ENCODE assay signal across 9 cellular contexts in genomic region chr9:95091971-95092320, GRCh38.
A peak's percentile ranks its signal among the peaks of the same experiment; 100 is the strongest.
DNase-seq lines count a peak whose midpoint lies in the region; ATAC-seq, FAIRE-seq and TF ChIP-seq lines count a peak whose summit lies in the region.
"Had no signal": no experiment of that assay in that cellular context is flagged by ENCODE, and none has a peak within 500 bp of the region (broad histone marks: within the 10 kb centered on the region; RNA-seq: fewer than 3 reads in every experiment).

No MANE protein-coding gene starts in this region.

- H3K4me1 ChIP-seq in CD8-positive, alpha-beta T cell (ENCODE audit: insufficient read depth, low read length), result no peaks in the 10 kb centered on the region

- H3K9me3 Mint-ChIP-seq in immature natural killer cell, result no peaks in the 10 kb centered on the region
- no peaks in the 10 kb centered on the region for H3K9me3 Mint-ChIP-seq in CD8-positive, alpha-beta T cell

- no peak for ATAC-seq in CD8-positive, alpha-beta T cell
- no peak for ATAC-seq in HG03039 (IDR thresholded peaks at IDR 0.05; ENCODE audit: unreplicated experiment)

- H3K9me3 ChIP-seq in CD8-positive, alpha-beta T cell (ENCODE audit: low read length), result no peaks in the 10 kb centered on the region

- no peaks in the 10 kb centered on the region for H3K36me3 ChIP-seq in CD8-positive, alpha-beta T cell (ENCODE audit: insufficient read depth, low read length)

- H3K27ac ChIP-seq in angular gyrus (ENCODE audit: low read depth, low read length) (peak overlapping the region; percentile 67), skin epidermis (peak overlapping the region in 20 of 21 experiments; percentile 44 to 83 (median 74))
- no peak overlapping the region for H3K27ac ChIP-seq in CD8-positive, alpha-beta T cell (ENCODE audit: low read depth, low read length)

- POLR2A ChIA-PET in CD8-positive, alpha-beta T cell (lab: Charles Lee), result no interaction called here

- no peaks in the 10 kb centered on the region for H3K27me3 ChIP-seq in CD8-positive, alpha-beta T cell (ENCODE audit: insufficient read depth, low read length)

- H3K4me1 Mint-ChIP-seq in immature natural killer cell, result peaks cover 26 to 32% of the 10 kb centered on the region in 2 donors
- H3K4me1 Mint-ChIP-seq in CD8-positive, alpha-beta T cell (ENCODE audit: low read depth), result peaks cover 3% of the 10 kb centered on the region

- peak; percentile 15 for DNase-seq in HS-27A (ENCODE audit: low read depth)
- DNase-seq in immature natural killer cell, result peak in 1 of 3 donors; percentile 12
- no peak for DNase-seq in CD8-positive, alpha-beta T cell
- DNase-seq in HTR-8/SVneo (ENCODE audit: insufficient read length, low spot score), result no peak
- no peak for DNase-seq in NCI-H1105 (lab: John Stamatoyannopoulos, UW)

- no peak for FAIRE-seq in HTR-8/SVneo (lab: Jason Lieb, UNC)
- FAIRE-seq: TTC549 had no signal

- H3K27me3 Mint-ChIP-seq in immature natural killer cell (ENCODE audit: low read depth in 3 of 3), result peaks cover 0 to 3% (median 2%) of the 10 kb centered on the region in 3 donors
- no peaks in the 10 kb centered on the region for H3K27me3 Mint-ChIP-seq in CD8-positive, alpha-beta T cell (ENCODE audit: low read depth)

- H3K27ac Mint-ChIP-seq in immature natural killer cell, result peak overlapping the region in 2 of 6 donors; percentile 53 to 62
- no peak overlapping the region for H3K27ac Mint-ChIP-seq in CD8-positive, alpha-beta T cell

- H3K36me3 Mint-ChIP-seq in immature natural killer cell, result peaks cover 0 to 8% (median 7%) of the 10 kb centered on the region in 3 donors
- peaks cover 6% of the 10 kb centered on the region for H3K36me3 Mint-ChIP-seq in CD8-positive, alpha-beta T cell

- CTCF ChIA-PET in CD8-positive, alpha-beta T cell (lab: Charles Lee), result no interaction called here

- intact Hi-C loops in CD8-positive, alpha-beta T cell (cut with DNase I, micrococcal nuclease), result no loop called here

- peak overlapping the region in 3 of 5 donors; percentile 36 to 67 (median 43) for H3K4me3 Mint-ChIP-seq in immature natural killer cell
- no peak overlapping the region for H3K4me3 Mint-ChIP-seq in CD8-positive, alpha-beta T cell

- TF ChIP-seq CTCF in CD8-positive, alpha-beta T cell (IDR thresholded peaks at IDR 0.05), result no peak

- no peak overlapping the region for H3K4me3 ChIP-seq in skin epidermis
- no peak overlapping the region for H3K4me3 ChIP-seq in CD8-positive, alpha-beta T cell (ENCODE audit: low read depth, low read length)
